ENCODE assay signal across 1 cellular context in genomic region chr12:56517854-56518253, GRCh38.
TF ChIP-seq lines count a peak whose summit lies in the region.

No MANE protein-coding gene starts in this region.

TF ChIP-seq in HCT116, 20 proteins besides CTCF, POLR2A, EP300 and RAD21 (continued from another document):
- TF ChIP-seq, protein P1, sequence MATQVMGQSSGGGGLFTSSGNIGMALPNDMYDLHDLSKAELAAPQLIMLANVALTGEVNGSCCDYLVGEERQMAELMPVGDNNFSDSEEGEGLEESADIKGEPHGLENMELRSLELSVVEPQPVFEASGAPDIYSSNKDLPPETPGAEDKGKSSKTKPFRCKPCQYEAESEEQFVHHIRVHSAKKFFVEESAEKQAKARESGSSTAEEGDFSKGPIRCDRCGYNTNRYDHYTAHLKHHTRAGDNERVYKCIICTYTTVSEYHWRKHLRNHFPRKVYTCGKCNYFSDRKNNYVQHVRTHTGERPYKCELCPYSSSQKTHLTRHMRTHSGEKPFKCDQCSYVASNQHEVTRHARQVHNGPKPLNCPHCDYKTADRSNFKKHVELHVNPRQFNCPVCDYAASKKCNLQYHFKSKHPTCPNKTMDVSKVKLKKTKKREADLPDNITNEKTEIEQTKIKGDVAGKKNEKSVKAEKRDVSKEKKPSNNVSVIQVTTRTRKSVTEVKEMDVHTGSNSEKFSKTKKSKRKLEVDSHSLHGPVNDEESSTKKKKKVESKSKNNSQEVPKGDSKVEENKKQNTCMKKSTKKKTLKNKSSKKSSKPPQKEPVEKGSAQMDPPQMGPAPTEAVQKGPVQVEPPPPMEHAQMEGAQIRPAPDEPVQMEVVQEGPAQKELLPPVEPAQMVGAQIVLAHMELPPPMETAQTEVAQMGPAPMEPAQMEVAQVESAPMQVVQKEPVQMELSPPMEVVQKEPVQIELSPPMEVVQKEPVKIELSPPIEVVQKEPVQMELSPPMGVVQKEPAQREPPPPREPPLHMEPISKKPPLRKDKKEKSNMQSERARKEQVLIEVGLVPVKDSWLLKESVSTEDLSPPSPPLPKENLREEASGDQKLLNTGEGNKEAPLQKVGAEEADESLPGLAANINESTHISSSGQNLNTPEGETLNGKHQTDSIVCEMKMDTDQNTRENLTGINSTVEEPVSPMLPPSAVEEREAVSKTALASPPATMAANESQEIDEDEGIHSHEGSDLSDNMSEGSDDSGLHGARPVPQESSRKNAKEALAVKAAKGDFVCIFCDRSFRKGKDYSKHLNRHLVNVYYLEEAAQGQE (IDR thresholded peaks at IDR 0.05; ENCODE audit: low read depth): no peak
- TF ChIP-seq ELF1 (IDR thresholded peaks at IDR 0.05; ENCODE audit: borderline replicate concordance, low read depth) (no peak), ZFX (IDR thresholded peaks at IDR 0.05) (no peak), ZNF274 (IDR thresholded peaks at IDR 0.05; ENCODE audit: low read depth, low read length) (no peak), EZH2phosphoT487 (IDR thresholded peaks at IDR 0.05; ENCODE audit: borderline replicate concordance) (no peak), YY1 (IDR thresholded peaks at IDR 0.05; ENCODE audit: extremely low read depth, insufficient replicate concordance, low read depth, low read length) (no peak), CEBPB (IDR thresholded peaks at IDR 0.05; ENCODE audit: low read depth) (no peak), SIN3A (IDR thresholded peaks at IDR 0.05; ENCODE audit: low read depth) (no peak), JUND (IDR thresholded peaks at IDR 0.05) (no peak), SP1 (IDR thresholded peaks at IDR 0.05; ENCODE audit: low read depth) (no peak)
- TF ChIP-seq, protein P2, sequence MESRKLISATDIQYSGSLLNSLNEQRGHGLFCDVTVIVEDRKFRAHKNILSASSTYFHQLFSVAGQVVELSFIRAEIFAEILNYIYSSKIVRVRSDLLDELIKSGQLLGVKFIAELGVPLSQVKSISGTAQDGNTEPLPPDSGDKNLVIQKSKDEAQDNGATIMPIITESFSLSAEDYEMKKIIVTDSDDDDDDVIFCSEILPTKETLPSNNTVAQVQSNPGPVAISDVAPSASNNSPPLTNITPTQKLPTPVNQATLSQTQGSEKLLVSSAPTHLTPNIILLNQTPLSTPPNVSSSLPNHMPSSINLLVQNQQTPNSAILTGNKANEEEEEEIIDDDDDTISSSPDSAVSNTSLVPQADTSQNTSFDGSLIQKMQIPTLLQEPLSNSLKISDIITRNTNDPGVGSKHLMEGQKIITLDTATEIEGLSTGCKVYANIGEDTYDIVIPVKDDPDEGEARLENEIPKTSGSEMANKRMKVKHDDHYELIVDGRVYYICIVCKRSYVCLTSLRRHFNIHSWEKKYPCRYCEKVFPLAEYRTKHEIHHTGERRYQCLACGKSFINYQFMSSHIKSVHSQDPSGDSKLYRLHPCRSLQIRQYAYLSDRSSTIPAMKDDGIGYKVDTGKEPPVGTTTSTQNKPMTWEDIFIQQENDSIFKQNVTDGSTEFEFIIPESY (IDR thresholded peaks at IDR 0.05; ENCODE audit: extremely low read depth, insufficient replicate concordance, low read length): no peak
